In the genomic region with DNA sequence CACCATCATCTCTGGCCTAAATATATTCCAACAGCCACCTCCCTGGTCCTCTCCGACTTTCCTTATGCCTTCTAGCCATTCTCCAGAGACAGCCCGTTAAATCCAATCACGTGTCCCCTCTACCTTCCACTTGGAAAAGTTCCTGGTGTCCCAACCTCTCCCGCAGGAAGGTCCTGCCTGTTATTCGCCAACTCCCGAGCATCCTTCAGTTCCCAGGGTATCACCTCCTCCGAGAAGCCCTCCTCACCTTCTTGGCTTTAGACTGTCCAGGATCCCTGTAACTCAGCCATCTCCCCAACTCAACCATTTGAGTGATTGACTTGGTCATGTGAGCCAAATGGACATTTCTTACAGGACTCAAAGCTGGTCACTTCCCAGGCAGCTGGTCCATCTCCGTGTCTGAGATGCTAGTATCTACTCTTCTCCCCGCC, we compare ENCODE assay signal across 1 cellular context.
TF ChIP-seq lines count a peak whose summit lies in the region.

No MANE protein-coding gene starts in this region.

TF ChIP-seq in A549, 52 proteins besides CTCF, POLR2A, EP300 and RAD21 (continued from another document):
- TF ChIP-seq, protein P1, sequence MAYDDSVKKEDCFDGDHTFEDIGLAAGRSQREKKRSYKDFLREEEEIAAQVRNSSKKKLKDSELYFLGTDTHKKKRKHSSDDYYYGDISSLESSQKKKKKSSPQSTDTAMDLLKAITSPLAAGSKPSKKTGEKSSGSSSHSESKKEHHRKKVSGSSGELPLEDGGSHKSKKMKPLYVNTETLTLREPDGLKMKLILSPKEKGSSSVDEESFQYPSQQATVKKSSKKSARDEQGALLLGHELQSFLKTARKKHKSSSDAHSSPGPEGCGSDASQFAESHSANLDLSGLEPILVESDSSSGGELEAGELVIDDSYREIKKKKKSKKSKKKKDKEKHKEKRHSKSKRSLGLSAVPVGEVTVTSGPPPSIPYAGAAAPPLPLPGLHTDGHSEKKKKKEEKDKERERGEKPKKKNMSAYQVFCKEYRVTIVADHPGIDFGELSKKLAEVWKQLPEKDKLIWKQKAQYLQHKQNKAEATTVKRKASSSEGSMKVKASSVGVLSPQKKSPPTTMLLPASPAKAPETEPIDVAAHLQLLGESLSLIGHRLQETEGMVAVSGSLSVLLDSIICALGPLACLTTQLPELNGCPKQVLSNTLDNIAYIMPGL (CRISPR knock-in tag; IDR thresholded peaks at IDR 0.05; ENCODE audit: borderline replicate concordance), result no peak
